ENCODE assay signal across 10 cellular contexts in genomic region chr1:182235952-182236650, GRCh38.
A peak's percentile ranks its signal among the peaks of the same experiment; 100 is the strongest.
DNase-seq lines count a peak whose midpoint lies in the region; TF ChIP-seq lines count a peak whose summit lies in the region.
"Had no signal": no experiment of that assay in that cellular context is flagged by ENCODE, and none has a peak within 500 bp of the region (broad histone marks: within the 10 kb centered on the region; RNA-seq: fewer than 3 reads in every experiment).

No MANE protein-coding gene starts in this region.

- H3K27me3 ChIP-seq in left ventricle myocardium inferior (ENCODE audit: low read depth) (no peaks in the 10 kb centered on the region), transverse colon (no peaks in the 10 kb centered on the region)
- H3K27me3 ChIP-seq: neural progenitor cell had no signal

- peak; percentile 4 for TF ChIP-seq EP300 in transverse colon (IDR thresholded peaks at IDR 0.05; ENCODE audit: low read depth)

- in situ Hi-C loops in transverse colon (cut with MboI; ENCODE audit: low pct_ligation_motif_present in 1 of 4, low pct_unique_long_range_greater_than_20kb in 1 of 4, low sequenced_read_pairs in 3 of 4) (no loop called here), GM13977 (cut with MboI; ENCODE audit: low pct_unique_long_range_greater_than_20kb, low sequenced_read_pairs, unreplicated experiment) (no loop called here)

- H3K4me3 ChIP-seq in left ventricle myocardium inferior (no peak overlapping the region), transverse colon (no peak overlapping the region)
- H3K4me3 ChIP-seq: neural progenitor cell had no signal

- H3K4me1 ChIP-seq in left ventricle myocardium inferior (peaks cover 29% of the 10 kb centered on the region), transverse colon (peaks cover 5 to 26% (median 12%) of the 10 kb centered on the region in 4 donors)

- no peaks in the 10 kb centered on the region for H3K36me3 ChIP-seq in left ventricle myocardium inferior
- H3K36me3 ChIP-seq in transverse colon: no peaks in the 10 kb centered on the region
- H3K36me3 ChIP-seq: neural progenitor cell had no signal

- peak overlapping the region; percentile 54 for H3K27ac ChIP-seq in left ventricle myocardium inferior (replicated peaks)
- peak overlapping the region; percentile 63 to 77 (median 68) for H3K27ac ChIP-seq in transverse colon
- H3K27ac ChIP-seq: 22Rv1, neural progenitor cell had no signal

- intact Hi-C loops in left ventricle myocardium inferior (cut with micrococcal nuclease): no loop called here
- intact Hi-C loops in transverse colon (cut with DNase I; ENCODE audit: low total_unique reads): no loop called here

- H3K9me3 ChIP-seq in left ventricle myocardium inferior (replicated peaks) (no peaks in the 10 kb centered on the region), transverse colon (no peaks in the 10 kb centered on the region)

- TF ChIP-seq CTCF in left ventricle myocardium inferior (IDR thresholded peaks at IDR 0.05; ENCODE audit: borderline replicate concordance): no peak
- TF ChIP-seq CTCF in transverse colon (IDR thresholded peaks at IDR 0.05): no peak
- TF ChIP-seq CTCF in GM13977 (IDR thresholded peaks at IDR 0.05; ENCODE audit: extremely low read depth, insufficient read depth, missing control alignments): no peak

- 64 to 81% methylated on average over 3 to 11 of the region's 11 CpGs for WGBS in transverse colon (ENCODE audit: low coverage in 1 of 2), 2 donors

- DNase-seq in NCI-H146 (lab: John Stamatoyannopoulos, UW) (peak; percentile 5), NCI-H146 treated with DMSO at 0.1 percent for 48 hours (lab: John Stamatoyannopoulos, UW; ENCODE audit: unreplicated experiment) (no peak), SHP77 treated with DMSO at 0.1 percent for 48 hours (lab: John Stamatoyannopoulos, UW) (peak; percentile 48), left ventricle myocardium inferior (peak; percentile 26), transverse colon (peak; percentile 60), dermis blood vessel endothelial cell (no peak), GM13977 (ENCODE audit: low spot score) (no peak), UCSD-AML1 (lab: John Stamatoyannopoulos, UW; ENCODE audit: unreplicated experiment) (no peak)

- TF ChIP-seq POLR2A in transverse colon (IDR thresholded peaks at IDR 0.05): no peak

Comparison
In these comparisons a context has a peak if more than half of its experiments do, and no peak if none do; other contexts are left out.
1. DNase-seq: peak in NCI-H146 (single experiment), SHP77 treated with DMSO at 0.1 percent for 48 hours (single experiment), left ventricle myocardium inferior (single experiment) and transverse colon (single experiment); none in NCI-H146 treated with DMSO at 0.1 percent for 48 hours (single experiment), dermis blood vessel endothelial cell (single experiment), GM13977 (single experiment) and UCSD-AML1 (single experiment).